ENCODE assay signal across 8 cellular contexts in the genomic region with DNA sequence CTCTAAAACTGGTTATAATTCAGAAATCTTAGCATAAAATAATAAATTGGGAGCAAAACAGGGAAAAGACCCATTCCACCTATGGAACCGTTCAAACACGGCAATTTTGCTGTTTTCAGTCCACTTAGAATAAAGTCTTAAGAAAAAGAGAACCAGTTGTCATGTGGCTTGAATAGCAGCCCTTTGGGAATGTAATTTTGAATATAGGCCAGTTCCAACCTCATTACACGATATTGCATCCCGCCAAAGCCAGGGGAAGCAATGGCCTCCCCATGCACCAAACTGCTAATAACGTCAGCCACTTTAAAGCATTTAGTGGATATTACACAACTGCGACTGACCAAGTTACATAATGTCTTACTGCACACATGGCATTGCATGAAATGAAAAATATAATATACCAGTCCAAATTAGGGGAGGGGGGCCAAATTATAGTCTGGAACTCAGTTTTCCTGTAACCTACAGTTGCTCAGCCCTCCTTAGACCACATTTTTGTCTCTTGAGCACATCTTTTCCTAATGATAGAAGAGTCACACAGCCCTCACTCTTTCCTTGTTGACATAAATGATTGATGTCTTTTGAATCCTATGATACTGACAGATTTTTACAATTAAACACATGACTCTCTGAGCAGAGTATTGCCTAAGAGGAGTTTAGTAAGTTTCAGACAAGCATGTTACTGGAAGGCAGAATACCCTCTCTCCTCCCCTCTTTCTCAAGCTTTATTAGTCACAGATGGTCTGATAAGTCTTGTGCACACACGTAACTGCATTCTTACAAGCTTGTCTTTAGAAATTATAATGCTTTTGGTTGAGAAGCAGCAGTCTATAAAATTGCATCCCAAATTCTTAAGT. TPM values are rescaled to one million over a fixed set of nuclear protein-coding genes. Genes with fewer than 3 reads are reported as not detected.
DNase-seq lines count a peak whose midpoint lies in the region; ATAC-seq, FAIRE-seq and TF ChIP-seq lines count a peak whose summit lies in the region.

No MANE protein-coding gene starts in this region.

- H3K9me3 ChIP-seq in PC-9 (ENCODE audit: insufficient read depth, low read depth): peaks cover 4% of the 10 kb centered on the region; the same call in 1 of the 2 replicates

- peaks cover 11% of the 10 kb centered on the region for H3K4me1 Mint-ChIP-seq in nephron progenitor cell

- TF ChIP-seq CTCF in PC-9 (conservative IDR thresholded peaks at IDR 0.05) (no peak), nephron progenitor cell (IDR thresholded peaks at IDR 0.05) (no peak)

- H3K4me2 ChIP-seq in PC-9: peak overlapping the region; percentile 88

- H4K20me1 ChIP-seq in PC-9 (ENCODE audit: insufficient read depth): no peaks in the 10 kb centered on the region

- peaks cover 72% of the 10 kb centered on the region for H3F3A ChIP-seq in PC-9 (ENCODE audit: insufficient read depth, low read depth)

- H3K9me2 ChIP-seq in PC-9 (ENCODE audit: insufficient read depth): no peaks in the 10 kb centered on the region

- ATAC-seq in GM21619 (IDR thresholded peaks at IDR 0.05; ENCODE audit: unreplicated experiment) (no peak), GM21786 (IDR thresholded peaks at IDR 0.05; ENCODE audit: unreplicated experiment) (no peak)

- H3K27ac Mint-ChIP-seq in nephron progenitor cell: no peak overlapping the region

- H3K27ac ChIP-seq in PC-9: peak overlapping the region; percentile 98

- H3K27me3 ChIP-seq in PC-9 (ENCODE audit: insufficient read depth, low read depth): no peaks in the 10 kb centered on the region

- peak overlapping the region; percentile 61 for H3K4me3 ChIP-seq in PC-9

- H3K4me3 Mint-ChIP-seq in nephron progenitor cell: peak overlapping the region; percentile 88

- H3K4me1 ChIP-seq in PC-9 (replicated peaks; ENCODE audit: insufficient read depth): peaks cover 73% of the 10 kb centered on the region

- H3K9me3 Mint-ChIP-seq in nephron progenitor cell: peaks cover 8% of the 10 kb centered on the region

- peaks cover 48% of the 10 kb centered on the region for H3K27me3 Mint-ChIP-seq in nephron progenitor cell (ENCODE audit: low read depth, poor library complexity)

- intact Hi-C loops in PC-9 (cut with micrococcal nuclease; ENCODE audit: unreplicated experiment): loop anchor here (1.0 to 5.0 kb wide), 5 partner anchors 39 to 654 kb away; no protein-coding TSS in a partner anchor

- DNase-seq in GM03348 (ENCODE audit: low spot score): peak; percentile 84
- peak in 1 of 2 experiments; percentile 100 for DNase-seq in PC-9
- no peak for DNase-seq in nephron progenitor cell
- DNase-seq in globus pallidus (ENCODE audit: low spot score): no peak
- no peak for DNase-seq in midbrain (lab: John Stamatoyannopoulos, UW)

- BruUV-seq in PC-9 (replicated peaks; lab: Mats Ljungman, UMichigan): no TSS peak

- H3K36me3 Mint-ChIP-seq in nephron progenitor cell (ENCODE audit: low read depth): peaks cover 3% of the 10 kb centered on the region

- H2AFZ ChIP-seq in PC-9: peak overlapping the region; percentile 50; the same call in 1 of the 2 replicates

- peaks cover 19% of the 10 kb centered on the region for H3K79me2 ChIP-seq in PC-9 (ENCODE audit: low read depth)

- FAIRE-seq in endometrium (lab: Jason Lieb, UNC): peak; percentile 68

- POLR2A ChIA-PET in PC-9 (lab: Charles Lee; ENCODE audit: unreplicated experiment): interaction anchor here (0.5 to 1.1 kb wide), 7 partner anchors 10 to 534 kb away, joined by 3 to 7 read pairs (median 4); no protein-coding TSS in a partner anchor

- H3K36me3 ChIP-seq in PC-9 (ENCODE audit: low read depth): no peaks in the 10 kb centered on the region

- CTCF ChIA-PET in PC-9 (lab: Charles Lee): interaction anchor here (1.3 kb wide), 1 partner anchor 39 kb away, joined by 4 read pairs; no protein-coding TSS in a partner anchor

RNA-seq across cellular contexts. Expression of gene PLD1, which starts 1.0 kb away (rescaled TPM):
- total RNA-seq in PC-9 (2021): 32.5 and 33.3 TPM in 2 replicates

RNA-seq across cellular contexts. Expression of gene TMEM212, which starts 31.9 kb away (rescaled TPM):
- total RNA-seq in PC-9 (2021): not detected in 2 replicates
